ENCODE assay signal across 10 cellular contexts in genomic region chr1:228090613-228091081, GRCh38. TPM values are rescaled to one million over a fixed set of nuclear protein-coding genes. Genes with fewer than 3 reads are reported as not detected.
DNase-seq lines count a peak whose midpoint lies in the region; ATAC-seq and TF ChIP-seq lines count a peak whose summit lies in the region.
"Had no signal": no experiment of that assay in that cellular context is flagged by ENCODE, and none has a peak within 500 bp of the region (broad histone marks: within the 10 kb centered on the region; RNA-seq: fewer than 3 reads in every experiment).

No MANE protein-coding gene starts in this region.

- H3K4me3 ChIP-seq in hepatocyte (no peak overlapping the region), spleen (peak overlapping the region in 1 of 8 donors; percentile 48)
- H3K4me3 ChIP-seq: GM23338, SJSA1 had no signal

- POLR2A ChIA-PET in activated CD4-positive, alpha-beta T cell treated with anti-CD3 and anti-CD28 coated beads for 36 hours (lab: Charles Lee), result interaction anchor here (0.9 kb wide), 1 partner anchor 9 kb away, joined by 5 read pairs; no protein-coding TSS in a partner anchor

- H3K27me3 ChIP-seq in hepatocyte, result no peaks in the 10 kb centered on the region
- no peaks in the 10 kb centered on the region for H3K27me3 ChIP-seq in spleen (replicated peaks in 1 of 7)
- H3K27me3 ChIP-seq: SJSA1 had no signal

- H3K27me3 Mint-ChIP-seq in activated CD4-positive, alpha-beta T cell treated with anti-CD3 and anti-CD28 coated beads for 36 hours, result no peaks in the 10 kb centered on the region
- no peaks in the 10 kb centered on the region for H3K27me3 Mint-ChIP-seq in activated naive CD8-positive, alpha-beta T cell

- H3K36me3 ChIP-seq in hepatocyte (replicated peaks; ENCODE audit: insufficient read depth, low read depth) (no peaks in the 10 kb centered on the region), spleen (peaks cover 0 to 83% (median 6%) of the 10 kb centered on the region in 6 donors)

- WGBS in hepatocyte (ENCODE audit: low lambda C conversion rate, missing lambda C conversion rate), result 63% methylated on average over 2 of the region's 2 CpGs
- WGBS in spleen, 5 donors, result 13 to 23% (median 17%) methylated on average over 1 to 2 of the region's 2 CpGs

- CTCF ChIA-PET in activated CD4-positive, alpha-beta T cell treated with anti-CD3 and anti-CD28 coated beads for 36 hours (lab: Charles Lee), result no interaction called here

- no peaks in the 10 kb centered on the region for H3K9me2 ChIP-seq in hepatocyte (replicated peaks; ENCODE audit: insufficient read depth)

- no peak overlapping the region for H2AFZ ChIP-seq in hepatocyte
- H2AFZ ChIP-seq: GM23338 had no signal

- H3K36me3 Mint-ChIP-seq in activated CD4-positive, alpha-beta T cell treated with anti-CD3 and anti-CD28 coated beads for 36 hours (ENCODE audit: low read depth), result peaks cover 77% of the 10 kb centered on the region
- peaks cover 10% of the 10 kb centered on the region for H3K36me3 Mint-ChIP-seq in activated naive CD8-positive, alpha-beta T cell

- TF ChIP-seq POLR2A in spleen (IDR thresholded peaks at IDR 0.05), result no peak

- H3K9me3 ChIP-seq in hepatocyte (ENCODE audit: low read depth), result peaks cover 8% of the 10 kb centered on the region
- peaks cover 0 to 18% (median 15%) of the 10 kb centered on the region in 8 donors for H3K9me3 ChIP-seq in spleen

- no peak for ATAC-seq in activated CD4-positive, alpha-beta T cell treated with anti-CD3 and anti-CD28 coated beads for 36 hours
- ATAC-seq in GM19463 (IDR thresholded peaks at IDR 0.05; ENCODE audit: unreplicated experiment), result no peak
- ATAC-seq: GM23338 had no signal

- H3K27ac Mint-ChIP-seq in activated CD4-positive, alpha-beta T cell treated with anti-CD3 and anti-CD28 coated beads for 36 hours, result peak overlapping the region; percentile 75
- peak overlapping the region; percentile 77 for H3K27ac Mint-ChIP-seq in activated naive CD8-positive, alpha-beta T cell
- H3K27ac Mint-ChIP-seq: GM23338 had no signal

- H3K4me1 Mint-ChIP-seq in activated CD4-positive, alpha-beta T cell treated with anti-CD3 and anti-CD28 coated beads for 36 hours, result peaks cover 80% of the 10 kb centered on the region
- H3K4me1 Mint-ChIP-seq in activated naive CD8-positive, alpha-beta T cell (ENCODE audit: low read depth), result peaks cover 79% of the 10 kb centered on the region

- H3K79me2 ChIP-seq in hepatocyte, result peaks cover 100% of the 10 kb centered on the region

- peaks cover 10% of the 10 kb centered on the region for H3K9me3 Mint-ChIP-seq in activated CD4-positive, alpha-beta T cell treated with anti-CD3 and anti-CD28 coated beads for 36 hours (ENCODE audit: low read depth)
- H3K9me3 Mint-ChIP-seq in activated naive CD8-positive, alpha-beta T cell (ENCODE audit: low read depth), result no peaks in the 10 kb centered on the region

- H3K27ac ChIP-seq in hepatocyte (no peak overlapping the region), spleen (peak overlapping the region; percentile 10 to 100 (median 88))
- H3K27ac ChIP-seq: SJSA1 had no signal

- peak; percentile 6 for DNase-seq in activated CD4-positive, alpha-beta T cell treated with anti-CD3 and anti-CD28 coated beads for 36 hours
- no peak for DNase-seq in activated CD4-positive, alpha-beta T cell treated with anti-CD3 and anti-CD28 coated beads for 1 hour
- no peak for DNase-seq in hepatocyte (ENCODE audit: low spot score)
- DNase-seq in spleen, result peak; percentile 64
- no peak for DNase-seq in NCI-H2107 treated with DMSO at 0.1 percent for 48 hours (lab: John Stamatoyannopoulos, UW; ENCODE audit: unreplicated experiment)
- DNase-seq in KG1 (lab: John Stamatoyannopoulos, UW), result no peak

- H4K20me1 ChIP-seq in hepatocyte (ENCODE audit: insufficient read depth, poor library complexity, severe bottlenecking), result peaks cover 100% of the 10 kb centered on the region

- H3K4me2 ChIP-seq in hepatocyte, result peak overlapping the region; percentile 54
- H3K4me2 ChIP-seq: GM23338 had no signal

- TF ChIP-seq CTCF in hepatocyte (IDR thresholded peaks at IDR 0.05; ENCODE audit: poor library complexity) (no peak), spleen (IDR thresholded peaks at IDR 0.05 in 8 of 11, conservative IDR thresholded peaks at IDR 0.05 in 3 of 11) (no peak)

- H3K4me3 Mint-ChIP-seq in activated CD4-positive, alpha-beta T cell treated with anti-CD3 and anti-CD28 coated beads for 36 hours, result no peak overlapping the region
- peak overlapping the region; percentile 81 for H3K4me3 Mint-ChIP-seq in activated naive CD8-positive, alpha-beta T cell
- H3K4me3 Mint-ChIP-seq: GM23338 had no signal

- intact Hi-C loops in activated CD4-positive, alpha-beta T cell treated with anti-CD3 and anti-CD28 coated beads for 36 hours (cut with DNase I, micrococcal nuclease), result no loop called here
- intact Hi-C loops in spleen (cut with DNase I; ENCODE audit: low total_unique reads), result no loop called here

- peaks cover 53% of the 10 kb centered on the region for H3K4me1 ChIP-seq in hepatocyte (ENCODE audit: insufficient read depth)
- peaks cover 68 to 97% (median 88%) of the 10 kb centered on the region in 6 donors for H3K4me1 ChIP-seq in spleen

RNA-seq across cellular contexts. Expression of gene ARF1, which starts 8.1 kb away (rescaled TPM):
- 100 to 1,000 TPM; 325 to 337 TPM for total RNA-seq in activated CD4-positive, alpha-beta T cell treated with anti-CD3 and anti-CD28 coated beads for 36 hours
- total RNA-seq in hepatocyte (249 and 250 TPM in 2 replicates), spleen (100 to 1,000 TPM; 302 to 387 (median 338) TPM)
- polyA plus RNA-seq in hepatocyte (594 and 609 TPM in 2 replicates), spleen (100 to 1,000 TPM; 150 to 282 (median 231) TPM)

RNA-seq across cellular contexts. Expression of gene C1orf35, which starts 12.5 kb away (rescaled TPM):
- 10 to 100 TPM; 14.6 to 22.5 TPM for total RNA-seq in activated CD4-positive, alpha-beta T cell treated with anti-CD3 and anti-CD28 coated beads for 36 hours
- total RNA-seq in hepatocyte (8.3 and 12.3 TPM in 2 replicates), spleen (10 to 100 TPM in 6 of 7 donors, 1 to 10 TPM in 1; 7.3 to 14.2 (median 11.9) TPM)
- polyA plus RNA-seq in hepatocyte (24.6 and 31.6 TPM in 2 replicates), spleen (10 to 100 TPM; 18.7 to 23.4 (median 21.7) TPM)

RNA-seq across cellular contexts. Expression of gene MRPL55, which starts 18.5 kb away (rescaled TPM):
- 10 to 100 TPM; 51.0 to 57.7 TPM for total RNA-seq in activated CD4-positive, alpha-beta T cell treated with anti-CD3 and anti-CD28 coated beads for 36 hours
- total RNA-seq in hepatocyte (59.6 and 64.8 TPM in 2 replicates), spleen (100 to 1,000 TPM in 1 of 7 donors, 10 to 100 TPM in 6; 32.3 to 103 (median 39.0) TPM)
- polyA plus RNA-seq in hepatocyte (122 and 130 TPM in 2 replicates), spleen (100 to 1,000 TPM in 2 of 3 donors, 10 to 100 TPM in 1; 95.2 to 114 (median 111) TPM)

RNA-seq across cellular contexts. Expression of gene GUK1, which starts 49.4 kb away (rescaled TPM):
- total RNA-seq in activated CD4-positive, alpha-beta T cell treated with anti-CD3 and anti-CD28 coated beads for 36 hours, result 100 to 1,000 TPM; 196 to 270 TPM
- 157 and 158 TPM in 2 replicates for total RNA-seq in hepatocyte
- polyA plus RNA-seq in hepatocyte, result 306 and 368 TPM in 2 replicates
- total RNA-seq in spleen, result 100 to 1,000 TPM; 167 to 218 (median 186) TPM
- 100 to 1,000 TPM; 279 to 499 (median 316) TPM for polyA plus RNA-seq in spleen

RNA-seq across cellular contexts. Expression of gene GJC2, which starts 59.1 kb away (rescaled TPM):
- total RNA-seq in activated CD4-positive, alpha-beta T cell treated with anti-CD3 and anti-CD28 coated beads for 36 hours, result under 1 TPM in 1 of 2 experiments, not detected in 1; 0.64 TPM
- total RNA-seq in hepatocyte (0.80 and 1.6 TPM in 2 replicates), spleen (1 to 10 TPM in 6 of 7 donors, under 1 TPM in 1; 0.94 to 3.5 (median 2.4) TPM)
- polyA plus RNA-seq in hepatocyte (0.40 and 0.63 TPM in 2 replicates), spleen (under 1 TPM; 0.35 to 0.96 (median 0.67) TPM)

Comparison
In these comparisons a context has a peak if more than half of its experiments do, and no peak if none do; other contexts are left out.
1. DNase-seq: peak in activated CD4-positive, alpha-beta T cell treated with anti-CD3 and anti-CD28 coated beads for 36 hours (single experiment) and spleen (single experiment); none in activated CD4-positive, alpha-beta T cell treated with anti-CD3 and anti-CD28 coated beads for 1 hour (single experiment), hepatocyte (single experiment), NCI-H2107 treated with DMSO at 0.1 percent for 48 hours (single experiment) and KG1 (single experiment).